In the genomic region with DNA sequence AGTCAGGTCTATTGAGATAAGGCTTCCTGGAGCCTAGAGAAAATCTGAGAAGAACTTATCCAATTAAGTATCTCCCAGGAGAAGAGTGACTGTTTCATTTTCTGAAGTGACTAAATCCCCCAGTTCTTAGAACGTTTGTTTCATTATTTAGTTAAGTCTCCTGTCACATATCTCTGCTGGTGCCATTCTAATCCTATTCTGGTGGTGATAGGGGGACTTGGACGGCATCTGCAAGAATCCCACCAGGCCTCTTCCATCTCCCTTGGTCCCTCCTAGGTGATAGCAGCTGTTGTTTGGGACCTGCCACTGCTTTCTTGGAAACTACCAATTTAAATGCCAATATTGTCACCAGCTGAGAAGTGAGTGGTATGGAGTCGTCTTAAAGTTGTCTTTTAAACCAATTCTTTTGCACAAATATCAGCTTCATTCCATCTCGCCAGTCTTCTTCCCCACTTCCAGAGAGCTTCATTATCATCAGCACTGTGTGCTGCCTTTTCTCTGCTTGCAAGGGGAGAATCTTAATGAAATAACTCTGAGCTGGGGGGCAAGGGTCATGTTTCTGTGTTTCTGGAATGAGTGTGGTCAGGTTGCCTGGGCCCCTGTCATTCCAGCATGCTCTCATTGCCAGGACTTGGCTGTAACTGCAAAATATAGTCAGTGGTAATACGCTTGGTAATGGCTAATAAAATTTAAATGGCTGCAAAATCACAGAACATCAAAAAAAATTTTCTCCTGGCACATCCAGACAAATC, we compare ENCODE assay signal across 1 cellular context.
TF ChIP-seq lines count a peak whose summit lies in the region.

No MANE protein-coding gene starts in this region.

TF ChIP-seq in liver, 16 proteins besides CTCF, POLR2A, EP300 and RAD21 (continued from another document):
- no peak for TF ChIP-seq ATF3 (IDR thresholded peaks at IDR 0.05)
